1 cellular context compared by ENCODE assay signal in the genomic region with DNA sequence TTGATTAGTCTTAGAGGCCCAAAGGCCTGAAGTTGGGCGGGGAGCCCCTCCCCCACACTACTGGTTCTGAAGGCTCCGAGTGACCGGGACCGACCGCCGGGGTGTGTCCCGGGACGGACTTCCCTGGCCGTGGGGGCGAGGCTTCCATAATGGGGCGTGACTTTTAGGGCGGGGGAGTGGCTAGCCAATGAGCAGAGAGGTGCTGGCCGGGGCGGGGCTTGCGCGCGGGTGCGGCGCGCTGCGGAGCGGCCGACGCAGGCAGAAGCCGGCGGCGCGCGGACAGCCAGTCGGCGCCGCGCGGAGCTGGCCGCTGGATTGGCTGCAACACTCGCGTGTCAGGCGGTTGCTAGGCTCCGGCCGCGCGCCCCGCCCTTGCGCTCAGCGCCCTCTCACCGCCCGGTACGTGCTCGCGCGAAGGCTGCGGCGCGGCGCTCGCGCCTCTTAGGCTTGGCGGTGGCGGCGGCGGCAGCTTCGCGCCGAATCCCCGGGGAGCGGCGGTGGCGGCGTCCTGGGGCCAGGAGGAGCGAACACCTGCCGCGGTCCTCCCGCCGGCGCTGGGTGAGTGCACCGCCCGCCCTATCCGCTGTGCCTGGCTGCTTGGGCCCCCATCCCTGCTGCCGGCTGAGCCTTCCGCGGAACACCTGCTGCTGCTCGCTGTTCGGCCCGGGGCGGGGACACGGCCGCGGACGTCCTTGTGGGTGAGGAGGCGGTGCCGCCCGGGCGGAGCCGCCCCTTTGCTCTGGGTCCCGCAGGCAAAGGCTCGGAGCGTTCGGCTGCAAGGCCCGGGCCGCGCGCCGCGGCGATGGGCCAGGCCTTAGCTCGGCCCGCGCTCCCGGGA.
TF ChIP-seq lines count a peak whose summit lies in the region.

A gene (plus strand): TSS at position 392 of the 838 bp plus-strand sequence. CDS start 40,268 bp downstream, outside the sequence.

TF ChIP-seq in HepG2, 621 proteins besides CTCF, POLR2A, EP300 and RAD21 (continued from another document and continues in another):
- TF ChIP-seq, protein P1, sequence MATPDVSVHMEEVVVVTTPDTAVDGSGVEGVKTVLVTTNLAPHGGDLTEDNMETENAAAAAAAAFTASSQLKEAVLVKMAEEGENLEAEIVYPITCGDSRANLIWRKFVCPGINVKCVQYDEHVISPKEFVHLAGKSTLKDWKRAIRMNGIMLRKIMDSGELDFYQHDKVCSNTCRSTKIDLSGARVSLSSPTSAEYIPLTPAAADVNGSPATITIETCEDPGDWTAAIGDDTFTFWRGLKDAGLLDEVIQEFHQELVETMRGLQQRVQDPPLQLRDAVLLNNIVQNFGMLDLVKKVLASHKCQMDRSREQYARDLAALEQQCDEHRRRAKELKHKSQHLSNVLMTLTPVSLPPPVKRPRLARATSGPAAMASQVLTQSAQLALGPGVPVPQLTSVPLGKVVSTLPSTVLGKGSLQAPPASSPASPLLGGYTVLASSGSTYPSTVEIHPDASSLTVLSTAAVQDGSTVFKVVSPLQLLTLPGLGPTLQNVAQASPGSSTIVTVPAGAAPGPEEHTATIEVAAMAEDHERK (CRISPR knock-in tag; IDR thresholded peaks at IDR 0.05; ENCODE audit: low read depth) = no peak; the same call in 1 of the 2 replicates
- TF ChIP-seq MEF2D (CRISPR knock-in tag; IDR thresholded peaks at IDR 0.05) (peak; percentile 7; the same call in 1 of the 2 replicates), CHD4 (IDR thresholded peaks at IDR 0.05; ENCODE audit: borderline replicate concordance, low read length) (no peak), HMG20A (CRISPR knock-in tag; IDR thresholded peaks at IDR 0.05; ENCODE audit: borderline replicate concordance) (no peak), ZNF282 (IDR thresholded peaks at IDR 0.05; ENCODE audit: partially characterized antibody) (no peak), SP4 (CRISPR knock-in tag; IDR thresholded peaks at IDR 0.05) (peak; percentile 89), ZNF780A (CRISPR knock-in tag; IDR thresholded peaks at IDR 0.05) (no peak), ZNF101 (CRISPR knock-in tag; IDR thresholded peaks at IDR 0.05; ENCODE audit: borderline replicate concordance, low read depth) (no peak), ZNF3 (CRISPR knock-in tag; IDR thresholded peaks at IDR 0.05) (no peak), ZNF557 (CRISPR knock-in tag; IDR thresholded peaks at IDR 0.05) (peak; percentile 48; the same call in 1 of the 2 replicates), AGO2 (optimal IDR thresholded peaks at IDR 0.05; ENCODE audit: low read depth, low read length) (peak; percentile 82), MIXL1 (CRISPR knock-in tag; IDR thresholded peaks at IDR 0.05) (no peak), CCAR2 (optimal IDR thresholded peaks at IDR 0.05; ENCODE audit: low read depth, low read length) (no peak), RBM39 (IDR thresholded peaks at IDR 0.05; ENCODE audit: low read depth, low read length, poor library complexity, severe bottlenecking) (no peak), KAT8 (CRISPR knock-in tag; IDR thresholded peaks at IDR 0.05) (no peak; the same call in 1 of the 2 replicates), ZNF605 (CRISPR knock-in tag; IDR thresholded peaks at IDR 0.05) (0 out of 2 replicates have a peak, but pooled peaks have one; percentile 19), NONO (IDR thresholded peaks at IDR 0.05) (no peak), NONO (CRISPR knock-in tag; conservative IDR thresholded peaks at IDR 0.05) (peak; percentile 69; the same call in 1 of the 2 replicates), ZNF709 (CRISPR knock-in tag; IDR thresholded peaks at IDR 0.05) (peak; percentile 86), ZNF572 (CRISPR knock-in tag; IDR thresholded peaks at IDR 0.05) (no peak), NCOR1 (IDR thresholded peaks at IDR 0.05; ENCODE audit: borderline replicate concordance, low read length) (no peak), THYN1 (CRISPR knock-in tag; IDR thresholded peaks at IDR 0.05; ENCODE audit: borderline replicate concordance, low read depth) (no peak), ETV5 (CRISPR knock-in tag; IDR thresholded peaks at IDR 0.05; ENCODE audit: borderline replicate concordance) (peak; percentile 30; the same call in 1 of the 2 replicates), ZFP62 (CRISPR knock-in tag; IDR thresholded peaks at IDR 0.05) (no peak), POGZ (CRISPR knock-in tag; IDR thresholded peaks at IDR 0.05) (no peak; the same call in none of the 2 replicates), RORA (CRISPR knock-in tag; IDR thresholded peaks at IDR 0.05) (no peak), TAF1 (CRISPR knock-in tag; IDR thresholded peaks at IDR 0.05) (peak; percentile 81), KDM5B (CRISPR knock-in tag; IDR thresholded peaks at IDR 0.05; ENCODE audit: borderline replicate concordance) (peak; percentile 91), AGO1 (IDR thresholded peaks at IDR 0.05; ENCODE audit: low read depth, low read length, poor library complexity, severe bottlenecking) (no peak), PCBP2 (optimal IDR thresholded peaks at IDR 0.05; ENCODE audit: low read depth, low read length, poor library complexity, severe bottlenecking) (no peak), SIX4 (CRISPR knock-in tag; IDR thresholded peaks at IDR 0.05) (0 out of 2 replicates have a peak, but pooled peaks have one; percentile 7), SAFB2 (CRISPR knock-in tag; IDR thresholded peaks at IDR 0.05; ENCODE audit: borderline replicate concordance, low read depth) (peak; percentile 96), HDAC6 (IDR thresholded peaks at IDR 0.05; ENCODE audit: low read depth, low read length) (no peak), ARHGAP35 (CRISPR knock-in tag; IDR thresholded peaks at IDR 0.05; ENCODE audit: borderline replicate concordance) (peak; percentile 94), ZSCAN12 (CRISPR knock-in tag; IDR thresholded peaks at IDR 0.05) (no peak), ZNF333 (CRISPR knock-in tag; IDR thresholded peaks at IDR 0.05; ENCODE audit: borderline replicate concordance) (peak; percentile 84; the same call in 1 of the 2 replicates), MAFG (CRISPR knock-in tag; IDR thresholded peaks at IDR 0.05) (no peak), ZNF354B (CRISPR knock-in tag; IDR thresholded peaks at IDR 0.05) (no peak), HOXD1 (CRISPR knock-in tag; IDR thresholded peaks at IDR 0.05) (peak; percentile 38), ZNF766 (CRISPR knock-in tag; IDR thresholded peaks at IDR 0.05; ENCODE audit: borderline replicate concordance) (0 out of 2 replicates have a peak, but pooled peaks have one; percentile 37), ZNF883 (CRISPR knock-in tag; IDR thresholded peaks at IDR 0.05; ENCODE audit: not compliant biosample characterization) (peak; percentile 75), SMC3 (IDR thresholded peaks at IDR 0.05; ENCODE audit: low read length) (no peak), ZNF180 (CRISPR knock-in tag; IDR thresholded peaks at IDR 0.05; ENCODE audit: borderline replicate concordance, low read depth) (no peak)
- TF ChIP-seq, protein P2, sequence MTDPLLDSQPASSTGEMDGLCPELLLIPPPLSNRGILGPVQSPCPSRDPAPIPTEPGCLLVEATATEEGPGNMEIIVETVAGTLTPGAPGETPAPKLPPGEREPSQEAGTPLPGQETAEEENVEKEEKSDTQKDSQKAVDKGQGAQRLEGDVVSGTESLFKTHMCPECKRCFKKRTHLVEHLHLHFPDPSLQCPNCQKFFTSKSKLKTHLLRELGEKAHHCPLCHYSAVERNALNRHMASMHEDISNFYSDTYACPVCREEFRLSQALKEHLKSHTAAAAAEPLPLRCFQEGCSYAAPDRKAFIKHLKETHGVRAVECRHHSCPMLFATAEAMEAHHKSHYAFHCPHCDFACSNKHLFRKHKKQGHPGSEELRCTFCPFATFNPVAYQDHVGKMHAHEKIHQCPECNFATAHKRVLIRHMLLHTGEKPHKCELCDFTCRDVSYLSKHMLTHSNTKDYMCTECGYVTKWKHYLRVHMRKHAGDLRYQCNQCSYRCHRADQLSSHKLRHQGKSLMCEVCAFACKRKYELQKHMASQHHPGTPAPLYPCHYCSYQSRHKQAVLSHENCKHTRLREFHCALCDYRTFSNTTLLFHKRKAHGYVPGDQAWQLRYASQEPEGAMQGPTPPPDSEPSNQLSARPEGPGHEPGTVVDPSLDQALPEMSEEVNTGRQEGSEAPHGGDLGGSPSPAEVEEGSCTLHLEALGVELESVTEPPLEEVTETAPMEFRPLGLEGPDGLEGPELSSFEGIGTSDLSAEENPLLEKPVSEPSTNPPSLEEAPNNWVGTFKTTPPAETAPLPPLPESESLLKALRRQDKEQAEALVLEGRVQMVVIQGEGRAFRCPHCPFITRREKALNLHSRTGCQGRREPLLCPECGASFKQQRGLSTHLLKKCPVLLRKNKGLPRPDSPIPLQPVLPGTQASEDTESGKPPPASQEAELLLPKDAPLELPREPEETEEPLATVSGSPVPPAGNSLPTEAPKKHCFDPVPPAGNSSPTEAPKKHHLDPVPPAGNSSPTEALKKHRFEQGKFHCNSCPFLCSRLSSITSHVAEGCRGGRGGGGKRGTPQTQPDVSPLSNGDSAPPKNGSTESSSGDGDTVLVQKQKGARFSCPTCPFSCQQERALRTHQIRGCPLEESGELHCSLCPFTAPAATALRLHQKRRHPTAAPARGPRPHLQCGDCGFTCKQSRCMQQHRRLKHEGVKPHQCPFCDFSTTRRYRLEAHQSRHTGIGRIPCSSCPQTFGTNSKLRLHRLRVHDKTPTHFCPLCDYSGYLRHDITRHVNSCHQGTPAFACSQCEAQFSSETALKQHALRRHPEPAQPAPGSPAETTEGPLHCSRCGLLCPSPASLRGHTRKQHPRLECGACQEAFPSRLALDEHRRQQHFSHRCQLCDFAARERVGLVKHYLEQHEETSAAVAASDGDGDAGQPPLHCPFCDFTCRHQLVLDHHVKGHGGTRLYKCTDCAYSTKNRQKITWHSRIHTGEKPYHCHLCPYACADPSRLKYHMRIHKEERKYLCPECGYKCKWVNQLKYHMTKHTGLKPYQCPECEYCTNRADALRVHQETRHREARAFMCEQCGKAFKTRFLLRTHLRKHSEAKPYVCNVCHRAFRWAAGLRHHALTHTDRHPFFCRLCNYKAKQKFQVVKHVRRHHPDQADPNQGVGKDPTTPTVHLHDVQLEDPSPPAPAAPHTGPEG (CRISPR knock-in tag; IDR thresholded peaks at IDR 0.05) = no peak
- TF ChIP-seq, protein P3, sequence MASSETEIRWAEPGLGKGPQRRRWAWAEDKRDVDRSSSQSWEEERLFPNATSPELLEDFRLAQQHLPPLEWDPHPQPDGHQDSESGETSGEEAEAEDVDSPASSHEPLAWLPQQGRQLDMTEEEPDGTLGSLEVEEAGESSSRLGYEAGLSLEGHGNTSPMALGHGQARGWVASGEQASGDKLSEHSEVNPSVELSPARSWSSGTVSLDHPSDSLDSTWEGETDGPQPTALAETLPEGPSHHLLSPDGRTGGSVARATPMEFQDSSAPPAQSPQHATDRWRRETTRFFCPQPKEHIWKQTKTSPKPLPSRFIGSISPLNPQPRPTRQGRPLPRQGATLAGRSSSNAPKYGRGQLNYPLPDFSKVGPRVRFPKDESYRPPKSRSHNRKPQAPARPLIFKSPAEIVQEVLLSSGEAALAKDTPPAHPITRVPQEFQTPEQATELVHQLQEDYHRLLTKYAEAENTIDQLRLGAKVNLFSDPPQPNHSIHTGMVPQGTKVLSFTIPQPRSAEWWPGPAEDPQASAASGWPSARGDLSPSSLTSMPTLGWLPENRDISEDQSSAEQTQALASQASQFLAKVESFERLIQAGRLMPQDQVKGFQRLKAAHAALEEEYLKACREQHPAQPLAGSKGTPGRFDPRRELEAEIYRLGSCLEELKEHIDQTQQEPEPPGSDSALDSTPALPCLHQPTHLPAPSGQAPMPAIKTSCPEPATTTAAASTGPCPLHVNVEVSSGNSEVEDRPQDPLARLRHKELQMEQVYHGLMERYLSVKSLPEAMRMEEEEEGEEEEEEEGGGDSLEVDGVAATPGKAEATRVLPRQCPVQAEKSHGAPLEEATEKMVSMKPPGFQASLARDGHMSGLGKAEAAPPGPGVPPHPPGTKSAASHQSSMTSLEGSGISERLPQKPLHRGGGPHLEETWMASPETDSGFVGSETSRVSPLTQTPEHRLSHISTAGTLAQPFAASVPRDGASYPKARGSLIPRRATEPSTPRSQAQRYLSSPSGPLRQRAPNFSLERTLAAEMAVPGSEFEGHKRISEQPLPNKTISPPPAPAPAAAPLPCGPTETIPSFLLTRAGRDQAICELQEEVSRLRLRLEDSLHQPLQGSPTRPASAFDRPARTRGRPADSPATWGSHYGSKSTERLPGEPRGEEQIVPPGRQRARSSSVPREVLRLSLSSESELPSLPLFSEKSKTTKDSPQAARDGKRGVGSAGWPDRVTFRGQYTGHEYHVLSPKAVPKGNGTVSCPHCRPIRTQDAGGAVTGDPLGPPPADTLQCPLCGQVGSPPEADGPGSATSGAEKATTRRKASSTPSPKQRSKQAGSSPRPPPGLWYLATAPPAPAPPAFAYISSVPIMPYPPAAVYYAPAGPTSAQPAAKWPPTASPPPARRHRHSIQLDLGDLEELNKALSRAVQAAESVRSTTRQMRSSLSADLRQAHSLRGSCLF (CRISPR knock-in tag; IDR thresholded peaks at IDR 0.05; ENCODE audit: borderline replicate concordance) = no peak
- TF ChIP-seq, protein P4, sequence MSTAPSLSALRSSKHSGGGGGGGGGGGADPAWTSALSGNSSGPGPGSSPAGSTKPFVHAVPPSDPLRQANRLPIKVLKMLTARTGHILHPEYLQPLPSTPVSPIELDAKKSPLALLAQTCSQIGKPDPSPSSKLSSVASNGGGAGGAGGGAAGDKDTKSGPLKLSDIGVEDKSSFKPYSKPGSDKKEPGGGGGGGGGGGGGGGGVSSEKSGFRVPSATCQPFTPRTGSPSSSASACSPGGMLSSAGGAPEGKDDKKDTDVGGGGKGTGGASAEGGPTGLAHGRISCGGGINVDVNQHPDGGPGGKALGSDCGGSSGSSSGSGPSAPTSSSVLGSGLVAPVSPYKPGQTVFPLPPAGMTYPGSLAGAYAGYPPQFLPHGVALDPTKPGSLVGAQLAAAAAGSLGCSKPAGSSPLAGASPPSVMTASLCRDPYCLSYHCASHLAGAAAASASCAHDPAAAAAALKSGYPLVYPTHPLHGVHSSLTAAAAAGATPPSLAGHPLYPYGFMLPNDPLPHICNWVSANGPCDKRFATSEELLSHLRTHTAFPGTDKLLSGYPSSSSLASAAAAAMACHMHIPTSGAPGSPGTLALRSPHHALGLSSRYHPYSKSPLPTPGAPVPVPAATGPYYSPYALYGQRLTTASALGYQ (CRISPR knock-in tag; IDR thresholded peaks at IDR 0.05) = no peak
- TF ChIP-seq, protein P5, sequence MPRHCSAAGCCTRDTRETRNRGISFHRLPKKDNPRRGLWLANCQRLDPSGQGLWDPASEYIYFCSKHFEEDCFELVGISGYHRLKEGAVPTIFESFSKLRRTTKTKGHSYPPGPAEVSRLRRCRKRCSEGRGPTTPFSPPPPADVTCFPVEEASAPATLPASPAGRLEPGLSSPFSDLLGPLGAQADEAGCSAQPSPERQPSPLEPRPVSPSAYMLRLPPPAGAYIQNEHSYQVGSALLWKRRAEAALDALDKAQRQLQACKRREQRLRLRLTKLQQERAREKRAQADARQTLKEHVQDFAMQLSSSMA (CRISPR knock-in tag; IDR thresholded peaks at IDR 0.05) = no peak
